ENCODE assay signal across 8 cellular contexts in the genomic region with DNA sequence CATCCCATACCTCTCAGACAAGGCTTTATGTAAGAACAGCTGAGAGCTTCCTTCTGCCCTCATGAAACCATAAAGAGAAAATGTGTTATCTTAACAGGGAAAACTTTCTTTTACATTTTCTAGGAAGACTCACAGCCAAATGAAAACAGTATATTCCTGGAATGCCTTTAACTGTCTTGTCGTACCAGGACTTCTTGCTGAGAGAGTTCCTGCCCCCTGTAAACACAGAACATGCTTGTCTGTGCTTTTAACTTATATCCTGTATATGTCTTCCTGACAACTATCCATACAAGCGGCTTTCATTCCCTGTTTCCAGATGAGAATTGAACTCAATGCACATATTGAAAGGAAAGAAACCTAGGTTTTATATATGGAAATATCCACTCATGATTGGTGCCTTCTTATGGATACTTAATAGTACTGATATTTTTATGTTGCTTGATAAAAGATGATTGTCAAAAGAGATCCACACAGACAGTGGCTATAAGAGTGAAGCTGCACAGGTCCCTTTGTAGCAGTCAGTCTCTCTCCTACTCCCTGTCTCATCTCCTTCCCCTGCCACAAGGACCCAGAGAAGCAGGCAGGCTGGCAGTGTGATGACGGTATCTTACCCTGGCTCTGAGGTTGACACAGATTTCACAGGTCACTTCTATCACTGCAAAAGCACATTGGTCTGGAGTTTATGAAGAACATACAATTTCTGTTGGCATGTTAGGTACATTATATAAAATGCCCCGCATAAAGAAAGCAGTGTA.
DNase-seq lines count a peak whose midpoint lies in the region; ATAC-seq lines count a peak whose summit lies in the region.

No MANE protein-coding gene starts in this region.

- peak; percentile 26 for DNase-seq in Ammon's horn (ENCODE audit: low spot score)
- DNase-seq in activated CD4-positive, alpha-beta T cell treated with anti-CD3 and anti-CD28 coated beads for 4 hours: peak; percentile 51 to 54
- peak; percentile 1 for DNase-seq in effector CD8-positive, alpha-beta T cell (lab: John Stamatoyannopoulos, UW)
- peak; percentile 14 to 22 (median 20) for DNase-seq in stimulated activated CD4-positive, alpha-beta T cell treated with anti-CD3 and anti-CD28 coated beads, TNF-alpha, amount 100 ng/mL, for 1 hour (ENCODE audit: low read depth in 3 of 3, low spot score in 1 of 3)
- DNase-seq in D341Med (ENCODE audit: low spot score): no peak
- no peak for DNase-seq in NCI-H345 (lab: John Stamatoyannopoulos, UW)

- peak; percentile 56 for ATAC-seq in GM19463 (IDR thresholded peaks at IDR 0.05; ENCODE audit: unreplicated experiment)
- peak; percentile 32 for ATAC-seq in HG03521 (IDR thresholded peaks at IDR 0.05; ENCODE audit: unreplicated experiment)

Comparison
In these comparisons a context has a peak if more than half of its experiments do, and no peak if none do; other contexts are left out.
1. DNase-seq: peak in Ammon's horn (single experiment), activated CD4-positive, alpha-beta T cell treated with anti-CD3 and anti-CD28 coated beads for 4 hours (2 of 2), effector CD8-positive, alpha-beta T cell (single experiment) and stimulated activated CD4-positive, alpha-beta T cell treated with anti-CD3 and anti-CD28 coated beads, TNF-alpha, amount 100 ng/mL, for 1 hour (3 of 3); none in D341Med (single experiment) and NCI-H345 (single experiment).